In the genomic region with DNA sequence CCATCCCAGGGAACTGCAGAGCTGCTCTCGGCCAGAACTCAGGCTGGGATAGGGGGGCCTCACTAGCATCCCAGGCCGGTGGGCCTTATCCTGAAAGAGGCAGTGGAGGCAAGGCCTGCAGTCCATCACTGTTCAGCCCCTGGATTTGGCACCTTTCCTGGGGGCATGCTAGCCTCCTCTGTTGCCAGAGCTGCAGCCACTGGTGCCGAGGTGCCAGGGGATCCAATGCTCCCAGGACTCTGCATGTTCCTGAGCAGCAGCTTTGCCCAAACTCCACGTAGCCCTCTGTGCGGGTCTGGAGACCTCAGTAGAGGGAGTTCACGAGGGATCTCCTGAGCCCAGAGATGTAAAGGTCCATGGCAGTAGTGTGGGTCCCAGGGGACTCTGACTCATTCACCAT, we compare ENCODE assay signal across 32 cellular contexts.
"Had no signal": no experiment of that assay in that cellular context is flagged by ENCODE, and none has a peak within 500 bp of the region (broad histone marks: within the 10 kb centered on the region; RNA-seq: fewer than 3 reads in every experiment).

No MANE protein-coding gene starts in this region.

- H3K9me3 ChIP-seq: adrenal gland, body of pancreas, breast epithelium had no signal

- ATAC-seq: activated CD4-positive, alpha-beta T cell treated with anti-CD3 and anti-CD28 coated beads for 36 hours; activated CD8-positive, alpha-beta memory T cell treated with anti-CD3 and anti-CD28 coated beads, Interleukin-2, amount 10 ng/mL, durations not matched to agents 7 days and 5 days; activated CD8-positive, alpha-beta T cell treated with anti-CD3 and anti-CD28 coated beads, Interleukin-2, amount 10 ng/mL, durations not matched to agents 7 days and 5 days; activated naive CD4-positive, alpha-beta T cell treated with anti-CD3 and anti-CD28 coated beads, Interleukin-2, amount 50 U/mL, for 72 hours; activated T-cell treated with anti-CD3 and anti-CD28 coated beads, Interleukin-2, amount 50 U/mL, for 72 hours; activated T-helper 17 cell treated with anti-CD3 and anti-CD28 coated beads, Interleukin-2, amount 50 U/mL, for 72 hours; body of pancreas had no signal

- H3K27me3 ChIP-seq: body of pancreas, brain microvascular endothelial cell had no signal

- H3K27ac ChIP-seq: adrenal gland, body of pancreas, brain microvascular endothelial cell, breast epithelium, VCaP had no signal

- H3K4me3 ChIP-seq: adrenal gland, body of pancreas, breast epithelium had no signal

- H3K4me1 ChIP-seq: adrenal gland, body of pancreas, breast epithelium had no signal

- FAIRE-seq: TTC549 had no signal

- H3K36me3 ChIP-seq: adrenal gland, brain microvascular endothelial cell, breast epithelium had no signal

- DNase-seq: activated B cell treated with CpG ODN at 0.5 μM for 24 hours; activated CD4-positive, alpha-beta memory T cell treated with anti-CD3 and anti-CD28 coated beads, Interleukin-2, amount 10 ng/mL, durations not matched to agents 7 days and 5 days; activated CD4-positive, alpha-beta T cell treated with anti-CD3 and anti-CD28 coated beads for 1 hour; activated CD4-positive, alpha-beta T cell treated with anti-CD3 and anti-CD28 coated beads for 36 hours; activated CD4-positive, alpha-beta T cell treated with anti-CD3 and anti-CD28 coated beads for 48 hours; activated CD4-positive, alpha-beta T cell treated with anti-CD3 and anti-CD28 coated beads, Interleukin-2, amount 10 ng/mL, durations not matched to agents 7 days and 5 days; activated CD4-positive, alpha-beta T cell treated with anti-CD3 and anti-CD28 coated beads, Interleukin-2, amount 50 U/mL, for 48 hours; activated CD8-positive, alpha-beta memory T cell treated with anti-CD3 and anti-CD28 coated beads for 24 hours; activated CD8-positive, alpha-beta memory T cell treated with anti-CD3 and anti-CD28 coated beads, Interleukin-2, amount 10 ng/mL, durations not matched to agents 7 days and 5 days; activated CD8-positive, alpha-beta memory T cell treated with anti-CD3 and anti-CD28 coated beads, Interleukin-2, amount 50 U/mL, for 48 hours; activated CD8-positive, alpha-beta T cell treated with anti-CD3 and anti-CD28 coated beads, Interleukin-2, amount 10 ng/mL, durations not matched to agents 7 days and 5 days; activated effector memory CD4-positive, alpha-beta T cell treated with anti-CD3 and anti-CD28 coated beads, Interleukin-2, amount 50 U/mL, for 16 hours; activated gamma-delta T cell treated with Interleukin-2 at 50 U/mL for 16 hours; activated naive CD4-positive, alpha-beta T cell; activated naive CD4-positive, alpha-beta T cell treated with anti-CD3 and anti-CD28 coated beads for 36 hours; activated naive CD4-positive, alpha-beta T cell treated with anti-CD3 and anti-CD28 coated beads, Interleukin-2, amount 50 U/mL, for 16 hours; activated naive CD8-positive, alpha-beta T cell treated with anti-CD3 and anti-CD28 coated beads for 36 hours; activated T-cell treated with anti-CD3 and anti-CD28 coated beads, Interleukin-2, amount 50 U/mL, for 24 hours; activated T-cell treated with anti-CD3 and anti-CD28 coated beads, Interleukin-2, amount 50 U/mL, for 72 hours; adrenal gland; amniotic stem cell; body of pancreas; brain microvascular endothelial cell; central memory CD4-positive, alpha-beta T cell; T-helper 1 cell; T-helper 2 cell; T-helper 9 cell had no signal
